Comparison of ENCODE assay signal across 9 cellular contexts in genomic region chr4:77800483-77801259, GRCh38. TPM values are rescaled to one million over a fixed set of nuclear protein-coding genes. Genes with fewer than 3 reads are reported as not detected.
A peak's percentile ranks its signal among the peaks of the same experiment; 100 is the strongest.
DNase-seq lines count a peak whose midpoint lies in the region; ATAC-seq and FAIRE-seq lines count a peak whose summit lies in the region.
"Had no signal": no experiment of that assay in that cellular context is flagged by ENCODE, and none has a peak within 500 bp of the region (broad histone marks: within the 10 kb centered on the region; RNA-seq: fewer than 3 reads in every experiment).

No MANE protein-coding gene starts in this region.

- FAIRE-seq in small intestine (lab: Jason Lieb, UNC) (no peak), HTR-8/SVneo (lab: Jason Lieb, UNC) (no peak)

- H3K27me3 ChIP-seq in small intestine (ENCODE audit: control insufficient read depth in 2 of 2, insufficient read depth in 2 of 2, low read length in 2 of 2): no peaks in the 10 kb centered on the region

- H3K36me3 ChIP-seq in small intestine (ENCODE audit: control insufficient read depth in 2 of 2, insufficient read depth in 2 of 2, low read length in 2 of 2): no peaks in the 10 kb centered on the region

- ATAC-seq in HG02885 (IDR thresholded peaks at IDR 0.05; ENCODE audit: poor library complexity, unreplicated experiment) (peak; percentile 32), left cardiac atrium (peak; percentile 44 to 78)
- peak; percentile 63 for ATAC-seq in activated T-helper 17 cell treated with anti-CD3 and anti-CD28 coated beads, Interleukin-2, amount 50 U/mL, for 72 hours (replicated peaks)

- no peaks in the 10 kb centered on the region for H3K27me3 Mint-ChIP-seq in activated T-helper 17 cell treated with anti-CD3 and anti-CD28 coated beads, Interleukin-2, amount 50 U/mL, for 72 hours

- H3K36me3 Mint-ChIP-seq in activated T-helper 17 cell treated with anti-CD3 and anti-CD28 coated beads, Interleukin-2, amount 50 U/mL, for 72 hours (ENCODE audit: low read depth): peaks cover 38% of the 10 kb centered on the region

- H3K9me3 Mint-ChIP-seq in activated T-helper 17 cell treated with anti-CD3 and anti-CD28 coated beads, Interleukin-2, amount 50 U/mL, for 72 hours: no peaks in the 10 kb centered on the region

- peak overlapping the region in 1 of 2 donors; percentile 62 for H3K27ac ChIP-seq in small intestine (ENCODE audit: low read depth in 1 of 2, low read length in 1 of 2)

- intact Hi-C loops in left cardiac atrium (cut with DNase I): no loop called here

- H3K4me1 ChIP-seq in small intestine (ENCODE audit: control insufficient read depth in 2 of 2, insufficient read depth in 1 of 2, low read depth in 1 of 2, low read length in 1 of 2): peaks cover 2 to 7% of the 10 kb centered on the region in 2 donors

- peak overlapping the region; percentile 73 for H3K4me3 Mint-ChIP-seq in activated T-helper 17 cell treated with anti-CD3 and anti-CD28 coated beads, Interleukin-2, amount 50 U/mL, for 72 hours

- H3K27ac Mint-ChIP-seq in activated T-helper 17 cell treated with anti-CD3 and anti-CD28 coated beads, Interleukin-2, amount 50 U/mL, for 72 hours: peak overlapping the region; percentile 87

- DNase-seq in left cardiac atrium (no peak), small intestine (peak; percentile 11), T1000 (lab: John Stamatoyannopoulos, UW) (no peak), DMS153 (lab: John Stamatoyannopoulos, UW) (no peak), HTR-8/SVneo (ENCODE audit: insufficient read length, low spot score) (no peak)
- DNase-seq: anterior cingulate cortex, NCI-H2171 treated with DMSO at 0.1 percent for 48 hours had no signal

- H3K4me1 Mint-ChIP-seq in activated T-helper 17 cell treated with anti-CD3 and anti-CD28 coated beads, Interleukin-2, amount 50 U/mL, for 72 hours: peaks cover 40% of the 10 kb centered on the region

- WGBS in small intestine, 3 donors: 51 to 54% (median 52%) methylated on average over 2 of the region's 2 CpGs

- no peak overlapping the region for H3K4me3 ChIP-seq in small intestine (ENCODE audit: low read depth in 1 of 2, low read length in 2 of 2)

- H3K9me3 ChIP-seq in small intestine (ENCODE audit: control insufficient read depth, low read depth): no peaks in the 10 kb centered on the region

RNA-seq across cellular contexts. Expression of gene CNOT6L, which starts 18.5 kb away (rescaled TPM):
- total RNA-seq in activated T-helper 17 cell treated with anti-CD3 and anti-CD28 coated beads, Interleukin-2, amount 50 U/mL, for 72 hours: 10 to 100 TPM; 66.3 to 90.9 TPM
- 10 to 100 TPM; 24.1 to 26.0 TPM for total RNA-seq in left cardiac atrium
- 1 to 10 TPM; 5.9 to 8.2 (median 6.7) TPM for polyA plus RNA-seq in small intestine
